Comparison of ENCODE assay signal across 31 cellular contexts in the genomic region with DNA sequence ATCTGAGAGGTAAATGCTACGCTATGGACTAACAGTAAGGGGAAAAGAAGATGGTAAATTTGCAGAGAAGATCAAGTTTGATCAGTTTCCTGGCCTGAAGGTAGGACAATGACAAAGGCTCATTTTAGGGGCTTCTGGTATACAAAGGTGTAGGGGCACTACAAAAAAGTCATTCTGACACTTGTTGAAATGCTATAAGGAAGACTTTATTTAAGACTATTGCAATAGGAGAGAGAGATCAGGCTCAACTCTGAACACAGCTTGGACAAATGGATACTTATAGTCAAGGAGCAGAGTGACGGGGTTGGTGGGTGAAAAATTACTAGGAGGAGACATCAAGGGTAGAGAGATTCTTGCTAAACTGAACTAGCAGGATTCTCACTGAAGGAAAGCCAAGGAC.
"Had no signal": no experiment of that assay in that cellular context is flagged by ENCODE, and none has a peak within 500 bp of the region (broad histone marks: within the 10 kb centered on the region; RNA-seq: fewer than 3 reads in every experiment).

No MANE protein-coding gene starts in this region.

- H3K9me3 Mint-ChIP-seq: natural killer cell treated with Interleukin-12 subunit alpha and Interleukin-12 subunit beta and Interleukin-15 and Interleukin-18, amount 100 ng/mL, for 72 hours had no signal

- DNase-seq: naive thymus-derived CD8-positive, alpha-beta T cell; occipital lobe; ovary; posterior cingulate gyrus; psoas muscle; right cardiac atrium; right lobe of liver; sigmoid colon; spleen; stimulated activated CD4-positive, alpha-beta T cell treated with anti-CD3 and anti-CD28 coated beads, Interleukin-12 subunit alpha, Interleukin-12 subunit beta, amount 100 ng/mL, for 4 hours; stimulated activated CD4-positive, alpha-beta T cell treated with anti-CD3 and anti-CD28 coated beads, Interleukin-1b, Interleukin-23, amount 100 ng/mL, for 48 hours; stimulated activated CD4-positive, alpha-beta T cell treated with anti-CD3 and anti-CD28 coated beads, Interleukin-4, amount 100 ng/mL, for 1 hour; stimulated activated CD4-positive, alpha-beta T cell treated with anti-CD3 and anti-CD28 coated beads, Interleukin-4, amount 100 ng/mL, for 4 hours; stimulated activated CD8-positive, alpha-beta memory T cell treated with anti-CD3 and anti-CD28 coated beads, Interleukin-4, amount 100 ng/mL, for 48 hours; stimulated activated naive CD4-positive, alpha-beta T cell; stimulated activated naive CD8-positive, alpha-beta T cell treated with anti-CD3 and anti-CD28 coated beads, Interleukin-15, amount 100 ng/mL, for 72 hours; stimulated activated naive CD8-positive, alpha-beta T cell treated with anti-CD3 and anti-CD28 coated beads, Interleukin-15, Interleukin-2, amounts not matched to agents 100 U/mL and 50 U/mL, for 24 hours; substantia nigra; testis; tibial artery; transverse colon; upper lobe of right lung; uterus had no signal

- H3K9me3 ChIP-seq: right lobe of liver, testis, transverse colon, upper lobe of right lung, uterus had no signal

- H3K27ac ChIP-seq: neural progenitor cell, ovary, parathyroid adenoma, psoas muscle, right lobe of liver, sigmoid colon, spleen, suprapubic skin, testis, tibial artery, transverse colon, upper lobe of right lung, uterus had no signal

- H3K4me3 Mint-ChIP-seq: naive thymus-derived CD8-positive, alpha-beta T cell; natural killer cell treated with Interleukin-12 subunit alpha and Interleukin-12 subunit beta and Interleukin-15 and Interleukin-18, amount 100 ng/mL, for 72 hours; neural progenitor cell; stimulated activated memory B cell treated with anti-CD40 and anti-IgM and Interleukin-4, amounts not matched to agents 10 μg/mL and 1 μg/mL and 100 μg/mL, for 72 hours; stimulated activated naive CD8-positive, alpha-beta T cell treated with anti-CD3 and anti-CD28 coated beads, Interleukin-15, amount 100 ng/mL, for 72 hours; type B pancreatic cell had no signal

- H3K27ac Mint-ChIP-seq: naive thymus-derived CD8-positive, alpha-beta T cell; natural killer cell treated with Interleukin-12 subunit alpha and Interleukin-12 subunit beta and Interleukin-15 and Interleukin-18, amount 100 ng/mL, for 72 hours; neural progenitor cell; progenitor cell of endocrine pancreas; stimulated activated memory B cell treated with anti-CD40 and anti-IgM and Interleukin-4, amounts not matched to agents 10 μg/mL and 1 μg/mL and 100 μg/mL, for 72 hours; stimulated activated naive CD8-positive, alpha-beta T cell treated with anti-CD3 and anti-CD28 coated beads, Interleukin-15, amount 100 ng/mL, for 72 hours; type B pancreatic cell had no signal

- H3K4me3 ChIP-seq: neural progenitor cell, ovary, psoas muscle, right lobe of liver, sigmoid colon, smooth muscle cell, spleen, suprapubic skin, testis, tibial artery, transverse colon, upper lobe of right lung, uterus had no signal

- H3K36me3 ChIP-seq: neural progenitor cell, ovary, right lobe of liver, sigmoid colon, spleen, suprapubic skin, tibial artery, transverse colon, upper lobe of right lung, uterus had no signal

- H3K36me3 Mint-ChIP-seq: natural killer cell treated with Interleukin-12 subunit alpha and Interleukin-12 subunit beta and Interleukin-15 and Interleukin-18, amount 100 ng/mL, for 72 hours; neural progenitor cell; stimulated activated memory B cell treated with anti-CD40 and anti-IgM and Interleukin-4, amounts not matched to agents 10 μg/mL and 1 μg/mL and 100 μg/mL, for 72 hours; type B pancreatic cell had no signal

- H3K27me3 Mint-ChIP-seq: stimulated activated naive CD8-positive, alpha-beta T cell treated with anti-CD3 and anti-CD28 coated beads, Interleukin-15, amount 100 ng/mL, for 72 hours; type B pancreatic cell had no signal

- H3K4me1 ChIP-seq: neural progenitor cell, parathyroid adenoma, psoas muscle, right lobe of liver, sigmoid colon, spleen, suprapubic skin, tibial artery, transverse colon, upper lobe of right lung, uterus had no signal
